10 cellular contexts compared by ENCODE assay signal in the genomic region with DNA sequence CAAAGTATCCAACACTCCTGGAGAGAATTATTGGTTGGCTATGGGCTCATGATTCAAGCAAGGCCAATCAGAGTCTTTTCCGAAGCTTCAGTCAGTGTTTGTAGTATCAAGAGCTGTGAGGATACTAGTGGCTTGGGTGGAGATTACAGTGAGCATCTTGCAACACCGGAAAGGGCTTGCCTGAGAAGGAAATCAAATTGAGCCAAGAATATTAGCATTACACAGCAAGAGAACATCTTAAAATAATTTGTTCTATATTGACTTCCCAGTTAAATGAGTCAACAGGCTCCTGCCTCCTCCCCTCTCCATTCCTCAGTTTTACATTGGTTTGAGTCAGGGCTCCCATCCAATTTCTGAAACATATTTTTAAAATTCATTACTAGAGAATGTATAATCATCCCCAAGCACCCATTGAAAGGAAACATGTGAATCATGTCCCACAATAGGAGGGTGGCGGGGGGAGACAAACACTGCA.
A peak's percentile ranks its signal among the peaks of the same experiment; 100 is the strongest.
DNase-seq lines count a peak whose midpoint lies in the region; ATAC-seq and TF ChIP-seq lines count a peak whose summit lies in the region.
"Had no signal": no experiment of that assay in that cellular context is flagged by ENCODE, and none has a peak within 500 bp of the region (broad histone marks: within the 10 kb centered on the region; RNA-seq: fewer than 3 reads in every experiment).

No MANE protein-coding gene starts in this region.

- DNase-seq in stimulated activated CD4-positive, alpha-beta T cell treated with anti-CD3 and anti-CD28 coated beads, Interleukin-15, amount 100 ng/mL, for 24 hours: peak; percentile 44
- DNase-seq in stimulated activated CD4-positive, alpha-beta T cell treated with anti-CD3 and anti-CD28 coated beads, Interleukin-2, amount 100 ng/mL, for 48 hours: no peak
- DNase-seq in astrocyte of the cerebellum (ENCODE audit: low read depth): peak; percentile 50
- no peak for DNase-seq in left ventricle myocardium superior
- DNase-seq in uterus: peak in 1 of 2 donors; percentile 49
- DNase-seq in DMS79 treated with DMSO at 0.1 percent for 48 hours (lab: John Stamatoyannopoulos, UW): no peak
- no peak for DNase-seq in NCI-H1105 (lab: John Stamatoyannopoulos, UW)
- DNase-seq in cortex of kidney (lab: John Stamatoyannopoulos, UW): no peak
- DNase-seq: activated gamma-delta T cell; CD4-positive, CD25-positive, alpha-beta regulatory T cell had no signal

- in situ Hi-C loops in astrocyte of the cerebellum (cut with HindIII; ENCODE audit: low sequenced_read_pairs): no loop called here

- intact Hi-C loops in left ventricle myocardium superior (cut with micrococcal nuclease) (no loop called here), uterus (cut with DNase I; ENCODE audit: low total_unique reads) (no loop called here)

- H3K27ac ChIP-seq in uterus: peak overlapping the region; percentile 48 to 59

- ATAC-seq in left ventricle myocardium superior: peak; percentile 90

- H3K4me1 ChIP-seq in uterus: no peaks in the 10 kb centered on the region

- H3K36me3 ChIP-seq in uterus: no peaks in the 10 kb centered on the region

- H3K4me3 ChIP-seq in astrocyte of the cerebellum (ENCODE audit: low read depth, low read length) (no peak overlapping the region), uterus (no peak overlapping the region)

- TF ChIP-seq CTCF in astrocyte of the cerebellum (IDR thresholded peaks at IDR 0.05; ENCODE audit: low read depth, low read length, missing control alignments): no peak
- no peak for TF ChIP-seq CTCF in uterus (IDR thresholded peaks at IDR 0.05)

- TF ChIP-seq POLR2A in uterus (IDR thresholded peaks at IDR 0.05): peak in 1 of 2 donors; percentile 2

- H3K9me3 ChIP-seq in uterus: no peaks in the 10 kb centered on the region

- H3K27me3 ChIP-seq in uterus: no peaks in the 10 kb centered on the region

Comparison
In these comparisons a context has a peak if more than half of its experiments do, and no peak if none do; other contexts are left out.
1. DNase-seq: peak in stimulated activated CD4-positive, alpha-beta T cell treated with anti-CD3 and anti-CD28 coated beads, Interleukin-15, amount 100 ng/mL, for 24 hours (single experiment) and astrocyte of the cerebellum (single experiment); none in stimulated activated CD4-positive, alpha-beta T cell treated with anti-CD3 and anti-CD28 coated beads, Interleukin-2, amount 100 ng/mL, for 48 hours (0 of 2), left ventricle myocardium superior (single experiment), DMS79 treated with DMSO at 0.1 percent for 48 hours (single experiment), NCI-H1105 (single experiment) and cortex of kidney (single experiment).